Comparison of ENCODE assay signal across 16 cellular contexts in the genomic region with DNA sequence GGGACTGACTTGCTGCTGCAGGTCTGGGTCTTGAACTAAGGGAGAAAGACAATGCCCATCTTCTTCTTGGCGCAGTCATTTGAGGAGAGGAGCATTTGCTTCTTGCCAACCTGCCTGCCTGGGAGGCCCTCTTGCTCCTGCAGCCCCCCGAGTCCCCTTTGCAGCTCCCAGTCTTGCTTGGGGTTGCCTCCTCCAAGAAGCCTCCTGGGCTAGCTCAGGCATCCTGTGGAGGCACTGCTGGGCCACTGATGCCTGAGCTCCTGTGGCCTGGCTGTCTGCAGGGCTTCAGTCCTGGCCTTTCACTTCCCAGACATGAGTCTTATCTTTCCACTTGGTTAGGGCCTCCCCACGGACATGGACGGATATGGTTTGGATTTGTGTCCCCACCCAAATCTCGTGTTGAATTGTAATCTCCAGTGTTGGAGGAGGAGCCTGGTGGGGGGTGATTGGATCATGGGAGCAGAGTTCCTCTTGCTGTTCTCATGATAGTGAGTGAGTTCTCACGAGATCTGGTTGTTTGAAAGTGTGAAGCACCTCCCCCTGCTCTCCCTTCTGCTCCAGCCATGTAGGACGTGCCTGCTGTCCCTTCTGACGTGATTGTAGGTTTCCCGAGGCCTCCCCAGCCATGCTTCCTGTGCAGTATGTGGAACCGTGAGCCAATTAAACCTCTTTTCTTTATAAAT. TPM values are rescaled to one million over a fixed set of nuclear protein-coding genes. Genes with fewer than 3 reads are reported as not detected.
A peak's percentile ranks its signal among the peaks of the same experiment; 100 is the strongest.
DNase-seq lines count a peak whose midpoint lies in the region; ATAC-seq and TF ChIP-seq lines count a peak whose summit lies in the region.
"Had no signal": no experiment of that assay in that cellular context is flagged by ENCODE, and none has a peak within 500 bp of the region (broad histone marks: within the 10 kb centered on the region; RNA-seq: fewer than 3 reads in every experiment).

No MANE protein-coding gene starts in this region.

- H3K27me3 ChIP-seq in CD8-positive, alpha-beta memory T cell (ENCODE audit: insufficient read depth, low read length, poor library complexity, severe bottlenecking) = no peaks in the 10 kb centered on the region
- H3K27me3 ChIP-seq: BE2C had no signal

- no peak for ATAC-seq in activated T-cell treated with anti-CD3 and anti-CD28 coated beads, Interleukin-2, amount 50 U/mL, for 72 hours (replicated peaks in 1 of 2)
- ATAC-seq in effector memory CD8-positive, alpha-beta T cell (replicated peaks) = no peak
- ATAC-seq in GM18505 (IDR thresholded peaks at IDR 0.05; ENCODE audit: unreplicated experiment) (no peak), GM18858 (IDR thresholded peaks at IDR 0.05; ENCODE audit: unreplicated experiment) (no peak)

- peak overlapping the region; percentile 28 for H3K27ac Mint-ChIP-seq in activated T-cell treated with anti-CD3 and anti-CD28 coated beads, Interleukin-2, amount 50 U/mL, for 72 hours
- H3K27ac Mint-ChIP-seq in CD14-positive monocyte = peak overlapping the region in 4 of 7 donors; percentile 2 to 68 (median 32)
- peak overlapping the region in 6 of 8 donors; percentile 32 to 85 (median 67) for H3K27ac Mint-ChIP-seq in CD8-positive, alpha-beta memory T cell
- peak overlapping the region; percentile 46 to 68 for H3K27ac Mint-ChIP-seq in effector memory CD8-positive, alpha-beta T cell

- no peak overlapping the region for H3K27ac ChIP-seq in CD8-positive, alpha-beta memory T cell (ENCODE audit: low read depth, low read length)
- H3K27ac ChIP-seq: KMS-11 had no signal

- H3K9me3 ChIP-seq in CD8-positive, alpha-beta memory T cell (ENCODE audit: low read length) = no peaks in the 10 kb centered on the region

- H3K36me3 ChIP-seq in CD8-positive, alpha-beta memory T cell (ENCODE audit: insufficient read depth, low read length) = no peaks in the 10 kb centered on the region

- H3K27me3 Mint-ChIP-seq in activated T-cell treated with anti-CD3 and anti-CD28 coated beads, Interleukin-2, amount 50 U/mL, for 72 hours (ENCODE audit: low read depth) = no peaks in the 10 kb centered on the region
- H3K27me3 Mint-ChIP-seq in CD14-positive monocyte (ENCODE audit: low read depth in 3 of 3) = peaks cover 0 to 2% (median 0%) of the 10 kb centered on the region in 3 donors
- no peaks in the 10 kb centered on the region for H3K27me3 Mint-ChIP-seq in CD8-positive, alpha-beta memory T cell
- H3K27me3 Mint-ChIP-seq in effector memory CD8-positive, alpha-beta T cell = no peaks in the 10 kb centered on the region

- no peak overlapping the region for H3K4me3 ChIP-seq in CD8-positive, alpha-beta memory T cell (ENCODE audit: low read length)

- H3K4me1 Mint-ChIP-seq in activated T-cell treated with anti-CD3 and anti-CD28 coated beads, Interleukin-2, amount 50 U/mL, for 72 hours (ENCODE audit: low read depth) = peaks cover 41% of the 10 kb centered on the region
- H3K4me1 Mint-ChIP-seq in CD14-positive monocyte = peaks cover 25% of the 10 kb centered on the region
- H3K4me1 Mint-ChIP-seq in CD8-positive, alpha-beta memory T cell = peaks cover 31 to 90% (median 61%) of the 10 kb centered on the region in 3 donors
- peaks cover 29 to 32% of the 10 kb centered on the region in 2 donors for H3K4me1 Mint-ChIP-seq in effector memory CD8-positive, alpha-beta T cell (ENCODE audit: low read depth in 2 of 2)

- H3K4me1 ChIP-seq in CD8-positive, alpha-beta memory T cell (ENCODE audit: insufficient read depth, low read length) = peaks cover 22% of the 10 kb centered on the region
- H3K4me1 ChIP-seq: BE2C had no signal

- peaks cover 2 to 5% of the 10 kb centered on the region in 2 donors for H3K36me3 Mint-ChIP-seq in activated T-cell treated with anti-CD3 and anti-CD28 coated beads, Interleukin-2, amount 50 U/mL, for 72 hours (ENCODE audit: insufficient read depth in 2 of 2)
- peaks cover 31 to 33% of the 10 kb centered on the region in 2 donors for H3K36me3 Mint-ChIP-seq in CD14-positive monocyte
- H3K36me3 Mint-ChIP-seq in CD8-positive, alpha-beta memory T cell = peaks cover 0 to 25% (median 2%) of the 10 kb centered on the region in 3 donors
- peaks cover 6% of the 10 kb centered on the region for H3K36me3 Mint-ChIP-seq in effector memory CD8-positive, alpha-beta T cell (ENCODE audit: insufficient read depth)

- POLR2A ChIA-PET in CD8-positive, alpha-beta memory T cell (lab: Charles Lee) = interaction anchor here (0.6 kb wide), 1 partner anchor 23 kb away, joined by 3 read pairs; no protein-coding TSS in a partner anchor

- intact Hi-C loops in CD14-positive monocyte (cut with micrococcal nuclease) = loop anchor here in 1 of 2 donors (5.0 kb wide), 1 partner anchor 97 kb away; no protein-coding TSS in a partner anchor

- no peak overlapping the region for H3K4me3 Mint-ChIP-seq in activated T-cell treated with anti-CD3 and anti-CD28 coated beads, Interleukin-2, amount 50 U/mL, for 72 hours
- H3K4me3 Mint-ChIP-seq in CD14-positive monocyte = no peak overlapping the region
- peak overlapping the region in 1 of 7 donors; percentile 23 for H3K4me3 Mint-ChIP-seq in CD8-positive, alpha-beta memory T cell
- H3K4me3 Mint-ChIP-seq in effector memory CD8-positive, alpha-beta T cell = no peak overlapping the region
- H3K4me3 Mint-ChIP-seq: H9 had no signal

- DNase-seq in activated T-cell treated with anti-CD3 and anti-CD28 coated beads, Interleukin-2, amount 50 U/mL, for 72 hours = no peak
- DNase-seq in activated T-cell treated with anti-CD3 and anti-CD28 coated beads, Interleukin-2, amount 50 U/mL, for 48 hours = no peak
- DNase-seq in CD14-positive monocyte (ENCODE audit: low spot score) = no peak
- no peak for DNase-seq in CD8-positive, alpha-beta memory T cell
- no peak for DNase-seq in effector memory CD8-positive, alpha-beta T cell
- DNase-seq in midbrain (lab: John Stamatoyannopoulos, UW) = no peak
- DNase-seq: BE2C, H9, NCI-H1417 treated with DMSO at 0.1 percent for 48 hours, NCI-H1930, NCI-H345, NCI-H524 treated with DMSO at 0.1 percent for 48 hours, SHP77 had no signal

- TF ChIP-seq POLR2A in GM18505 (IDR thresholded peaks at IDR 0.05; ENCODE audit: borderline replicate concordance, extremely low read depth, insufficient read depth, insufficient read length) = no peak

- no peaks in the 10 kb centered on the region for H3K9me3 Mint-ChIP-seq in activated T-cell treated with anti-CD3 and anti-CD28 coated beads, Interleukin-2, amount 50 U/mL, for 72 hours
- H3K9me3 Mint-ChIP-seq in CD14-positive monocyte = peaks cover 0 to 3% (median 0%) of the 10 kb centered on the region in 7 donors
- no peaks in the 10 kb centered on the region for H3K9me3 Mint-ChIP-seq in CD8-positive, alpha-beta memory T cell
- H3K9me3 Mint-ChIP-seq in effector memory CD8-positive, alpha-beta T cell = no peaks in the 10 kb centered on the region

- CTCF ChIA-PET in CD8-positive, alpha-beta memory T cell (lab: Charles Lee) = no interaction called here

- TF ChIP-seq CTCF in CD14-positive monocyte (IDR thresholded peaks at IDR 0.05) = no peak

RNA-seq across cellular contexts. Expression of gene HPCAL1, which starts 17.3 kb away (rescaled TPM):
- 10 to 100 TPM; 43.9 to 52.0 TPM for total RNA-seq in activated T-cell treated with anti-CD3 and anti-CD28 coated beads, Interleukin-2, amount 50 U/mL, for 72 hours
- 10 to 100 TPM; 98.0 to 99.5 TPM for polyA plus RNA-seq in CD14-positive monocyte
- total RNA-seq in CD8-positive, alpha-beta memory T cell = 10 to 100 TPM; 44.1 to 47.6 TPM
- polyA plus RNA-seq in CD8-positive, alpha-beta memory T cell = 96.3 TPM
